In the genomic region with DNA sequence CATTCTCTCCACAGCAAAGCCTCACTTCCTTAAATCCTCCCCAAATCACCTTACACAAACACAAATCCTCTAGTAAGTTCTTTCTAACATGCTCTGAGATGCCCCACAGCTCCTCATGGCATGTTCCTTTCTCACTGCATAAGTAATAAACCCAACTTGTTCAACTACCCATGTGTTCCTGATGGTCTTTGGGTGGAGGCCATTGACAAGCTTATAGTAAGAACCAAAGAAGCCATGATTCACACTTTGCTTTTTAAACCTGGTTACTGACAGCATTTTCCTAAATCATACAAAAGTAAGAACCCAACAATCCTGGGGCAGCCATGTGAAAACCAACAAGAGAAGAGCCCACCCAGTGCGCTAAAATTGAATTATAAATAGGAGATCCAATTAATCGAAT, we compare ENCODE assay signal across 6 cellular contexts.
"Had no signal": no experiment of that assay in that cellular context is flagged by ENCODE, and none has a peak within 500 bp of the region (broad histone marks: within the 10 kb centered on the region; RNA-seq: fewer than 3 reads in every experiment).

No MANE protein-coding gene starts in this region.

- H3K4me2 ChIP-seq: GM23338 had no signal

- ATAC-seq: GM23338 had no signal

- H3K27ac Mint-ChIP-seq: GM23338 had no signal

- H3K4me3 Mint-ChIP-seq: GM23338, H9 had no signal

- H3K9me3 Mint-ChIP-seq: GM23338, H9 had no signal

- H2AFZ ChIP-seq: GM23338 had no signal

- H3K4me3 ChIP-seq: GM23338 had no signal

- DNase-seq: H9, HCEC 1CT, IMR-90 had no signal

- FAIRE-seq: H1, H54 had no signal
